Comparison of ENCODE assay signal across 23 cellular contexts in genomic region chr4:164081801-164082200, GRCh38.
DNase-seq lines count a peak whose midpoint lies in the region; ATAC-seq, FAIRE-seq and TF ChIP-seq lines count a peak whose summit lies in the region.
"Had no signal": no experiment of that assay in that cellular context is flagged by ENCODE, and none has a peak within 500 bp of the region (broad histone marks: within the 10 kb centered on the region; RNA-seq: fewer than 3 reads in every experiment).

No MANE protein-coding gene starts in this region.

- no peaks in the 10 kb centered on the region for H3K27me3 ChIP-seq in WERI-Rb-1 (ENCODE audit: insufficient read depth, low read depth, severe bottlenecking)
- H3K27me3 ChIP-seq in body of pancreas, result no peaks in the 10 kb centered on the region
- H3K27me3 ChIP-seq in small intestine (ENCODE audit: control insufficient read depth in 2 of 2, insufficient read depth in 2 of 2, low read length in 2 of 2), result no peaks in the 10 kb centered on the region
- H3K27me3 ChIP-seq: BE2C had no signal

- no peak overlapping the region for H3K4me3 ChIP-seq in WERI-Rb-1 (ENCODE audit: low read depth, low read length)
- H3K4me3 ChIP-seq in body of pancreas, result no peak overlapping the region
- no peak overlapping the region for H3K4me3 ChIP-seq in small intestine (ENCODE audit: low read depth in 1 of 2, low read length in 2 of 2)
- H3K4me3 ChIP-seq: GM12878 had no signal

- WGBS in body of pancreas, 2 donors, result 73 to 77% methylated on average over 2 of the region's 2 CpGs
- WGBS in small intestine, 3 donors, result 82 to 91% (median 85%) methylated on average over 2 of the region's 2 CpGs

- H3K9me3 ChIP-seq in WERI-Rb-1 (ENCODE audit: severe bottlenecking), result no peaks in the 10 kb centered on the region
- no peaks in the 10 kb centered on the region for H3K9me3 ChIP-seq in body of pancreas
- H3K9me3 ChIP-seq in small intestine (ENCODE audit: control insufficient read depth, low read depth), result no peaks in the 10 kb centered on the region
- H3K9me3 ChIP-seq: BE2C had no signal

- no peak for TF ChIP-seq CTCF in WERI-Rb-1 (IDR thresholded peaks at IDR 0.05; ENCODE audit: low read depth, low read length)
- no peak for TF ChIP-seq CTCF in body of pancreas (IDR thresholded peaks at IDR 0.05)

- ATAC-seq in GM21390 (IDR thresholded peaks at IDR 0.05; ENCODE audit: unreplicated experiment), result no peak
- no peak for ATAC-seq in body of pancreas
- ATAC-seq: GM12878, T-cell had no signal

- FAIRE-seq in small intestine (lab: Jason Lieb, UNC), result no peak
- FAIRE-seq: GM12878 had no signal

- intact Hi-C loops in body of pancreas (cut with DNase I), result no loop called here

- TF ChIP-seq POLR2A in body of pancreas (IDR thresholded peaks at IDR 0.05), result no peak

- peak; percentile 51 for DNase-seq in D341Med (ENCODE audit: low spot score)
- peak; percentile 59 for DNase-seq in DMS 273 treated with DMSO at 0.1 percent for 48 hours (lab: John Stamatoyannopoulos, UW)
- peak; percentile 91 to 96 for DNase-seq in NCI-H526 (lab: John Stamatoyannopoulos, UW)
- DNase-seq in WERI-Rb-1, result peak; percentile 18
- DNase-seq in body of pancreas, result no peak
- no peak for DNase-seq in small intestine
- no peak for DNase-seq in CD1c-positive myeloid dendritic cell (ENCODE audit: extremely low spot score)
- DNase-seq: BE2C, Calu3, DMS79, EL, GDM1, IMR-90, KG1, MM.1S, NCI-H1417, NCI-H1694, NCI-H2029 treated with DMSO at 0.1 percent for 48 hours, RPMI8226, SHP77, T-cell had no signal

- H3K27ac ChIP-seq in WERI-Rb-1, result no peak overlapping the region
- H3K27ac ChIP-seq in body of pancreas, result no peak overlapping the region
- H3K27ac ChIP-seq in small intestine (ENCODE audit: low read depth in 1 of 2, low read length in 1 of 2), result no peak overlapping the region

- H3K4me1 ChIP-seq in body of pancreas (no peaks in the 10 kb centered on the region), small intestine (ENCODE audit: control insufficient read depth in 2 of 2, insufficient read depth in 1 of 2, low read depth in 1 of 2, low read length in 1 of 2) (no peaks in the 10 kb centered on the region)
- H3K4me1 ChIP-seq: BE2C had no signal

- H3K36me3 ChIP-seq in WERI-Rb-1, result no peaks in the 10 kb centered on the region
- H3K36me3 ChIP-seq in body of pancreas (replicated peaks in 1 of 2; ENCODE audit: insufficient read depth in 1 of 2, low read depth in 2 of 2), result no peaks in the 10 kb centered on the region
- H3K36me3 ChIP-seq in small intestine (ENCODE audit: control insufficient read depth in 2 of 2, insufficient read depth in 2 of 2, low read length in 2 of 2), result no peaks in the 10 kb centered on the region
- H3K36me3 ChIP-seq: BE2C had no signal

Comparison
In these comparisons a context has a peak if more than half of its experiments do, and no peak if none do; other contexts are left out.
1. DNase-seq: peak in D341Med (single experiment), DMS 273 treated with DMSO at 0.1 percent for 48 hours (single experiment), NCI-H526 (2 of 2) and WERI-Rb-1 (single experiment); none in body of pancreas (0 of 4), small intestine (single experiment) and CD1c-positive myeloid dendritic cell (single experiment).